ENCODE assay signal across 1 cellular context in genomic region chr3:195582947-195583346, GRCh38.
TF ChIP-seq lines count a peak whose summit lies in the region.

No MANE protein-coding gene starts in this region.

TF ChIP-seq in WTC11, 78 proteins besides CTCF, POLR2A, EP300 and RAD21:
- TF ChIP-seq SMAD4 (CRISPR knock-in tag; IDR thresholded peaks at IDR 0.05), result no peak
- TF ChIP-seq SMAD3 (CRISPR knock-in tag; IDR thresholded peaks at IDR 0.05; ENCODE audit: borderline replicate concordance), result no peak
- no peak for TF ChIP-seq GTF2I (CRISPR knock-in tag; conservative IDR thresholded peaks at IDR 0.05)
- TF ChIP-seq OVOL2 (CRISPR knock-in tag; IDR thresholded peaks at IDR 0.05; ENCODE audit: borderline replicate concordance), result no peak
